In genomic region chr10:102055647-102056419, GRCh38 we compare ENCODE assay signal across 8 cellular contexts. TPM values are rescaled to one million over a fixed set of nuclear protein-coding genes. Genes with fewer than 3 reads are reported as not detected.
DNase-seq lines count a peak whose midpoint lies in the region; ATAC-seq and TF ChIP-seq lines count a peak whose summit lies in the region.

ARMH3 (minus strand) TSS chr10:102056173; CDS start chr10:102040114, 16,059 bp downstream.

- peak within 1 kb of the TSS; percentile 92 for H3K27ac ChIP-seq in GM23338 (ENCODE audit: low read depth)

- H3K79me2 ChIP-seq in GM23338 (replicated peaks; ENCODE audit: insufficient read depth) = peaks cover 43% of the 10 kb centered on the region

- no peaks in the 10 kb centered on the region for H3K27me3 ChIP-seq in GM23338 (ENCODE audit: insufficient read depth)

- ATAC-seq in GM23338 = peak; percentile 94

- peaks cover 9% of the 10 kb centered on the region for H3F3A ChIP-seq in GM23338 (replicated peaks; ENCODE audit: low read depth)

- DNase-seq in Daoy (ENCODE audit: low read depth) = peak; percentile 95
- DNase-seq in GM23338 (ENCODE audit: low spot score) = peak; percentile 99
- DNase-seq in LNCaP clone FGC (ENCODE audit: low read depth) = peak; percentile 95
- DNase-seq in activated T-helper 9 cell treated with anti-CD3 and anti-CD28 coated beads, Interleukin-2, amount 50 U/mL, for 16 hours (ENCODE audit: low read depth) = peak; percentile 81
- DNase-seq in fibroblast of the aortic adventitia (ENCODE audit: low read depth) = peak; percentile 98

- H3K9me3 Mint-ChIP-seq in GM23338 (no peaks in the 10 kb centered on the region), nephron (no peaks in the 10 kb centered on the region)
- H3K9me3 Mint-ChIP-seq in stimulated activated naive CD8-positive, alpha-beta T cell treated with anti-CD3 and anti-CD28 coated beads, Interleukin-15, Interleukin-2, amounts not matched to agents 100 ng/mL and 50 ng/mL, for 24 hours = no peaks in the 10 kb centered on the region

- peak within 1 kb of the TSS; percentile 94 for H3K27ac Mint-ChIP-seq in GM23338
- H3K27ac Mint-ChIP-seq in nephron = peak within 1 kb of the TSS; percentile 89 to 98 (median 96)
- H3K27ac Mint-ChIP-seq in stimulated activated naive CD8-positive, alpha-beta T cell treated with anti-CD3 and anti-CD28 coated beads, Interleukin-15, Interleukin-2, amounts not matched to agents 100 ng/mL and 50 ng/mL, for 24 hours = peak within 1 kb of the TSS; percentile 93

- H2AFZ ChIP-seq in GM23338 = peak within 1 kb of the TSS; percentile 92

- H3K27me3 Mint-ChIP-seq in GM23338 (ENCODE audit: insufficient read depth, low read depth, poor library complexity) (peaks cover 3% of the 10 kb centered on the region), nephron (ENCODE audit: low read depth) (no peaks in the 10 kb centered on the region)
- no peaks in the 10 kb centered on the region for H3K27me3 Mint-ChIP-seq in stimulated activated naive CD8-positive, alpha-beta T cell treated with anti-CD3 and anti-CD28 coated beads, Interleukin-15, Interleukin-2, amounts not matched to agents 100 ng/mL and 50 ng/mL, for 24 hours

- no peaks in the 10 kb centered on the region; the same call in 1 of the 2 replicates for H4K20me1 ChIP-seq in GM23338 (replicated peaks; ENCODE audit: insufficient read depth)

- H3K36me3 Mint-ChIP-seq in GM23338 (ENCODE audit: low read depth) (no peaks in the 10 kb centered on the region; the same call in 2 of the 3 replicates), nephron (ENCODE audit: low read depth) (no peaks in the 10 kb centered on the region)
- no peaks in the 10 kb centered on the region for H3K36me3 Mint-ChIP-seq in stimulated activated naive CD8-positive, alpha-beta T cell treated with anti-CD3 and anti-CD28 coated beads, Interleukin-15, Interleukin-2, amounts not matched to agents 100 ng/mL and 50 ng/mL, for 24 hours (ENCODE audit: low read depth)

- H3K9me2 ChIP-seq in GM23338 (ENCODE audit: insufficient read depth) = no peaks in the 10 kb centered on the region

- no peaks in the 10 kb centered on the region for H3K36me3 ChIP-seq in GM23338 (ENCODE audit: insufficient read depth)

- H3K4me3 Mint-ChIP-seq in GM23338 = peak within 1 kb of the TSS; percentile 98
- H3K4me3 Mint-ChIP-seq in nephron = peak within 1 kb of the TSS; percentile 91 to 95 (median 91)
- peak within 1 kb of the TSS; percentile 97 for H3K4me3 Mint-ChIP-seq in stimulated activated naive CD8-positive, alpha-beta T cell treated with anti-CD3 and anti-CD28 coated beads, Interleukin-15, Interleukin-2, amounts not matched to agents 100 ng/mL and 50 ng/mL, for 24 hours

- H3K4me1 Mint-ChIP-seq in GM23338 (peaks cover 13% of the 10 kb centered on the region; the same call in 2 of the 3 replicates), nephron (peaks cover 13% of the 10 kb centered on the region)
- peaks cover 46% of the 10 kb centered on the region for H3K4me1 Mint-ChIP-seq in stimulated activated naive CD8-positive, alpha-beta T cell treated with anti-CD3 and anti-CD28 coated beads, Interleukin-15, Interleukin-2, amounts not matched to agents 100 ng/mL and 50 ng/mL, for 24 hours (ENCODE audit: low read depth)

- H3K4me1 ChIP-seq in GM23338 (ENCODE audit: insufficient read depth) = peaks cover 7% of the 10 kb centered on the region; the same call in 1 of the 2 replicates

- TF ChIP-seq POLR2A in Raji (IDR thresholded peaks at IDR 0.05; ENCODE audit: insufficient read depth, low read depth, low read length) = peak; percentile 71

- TF ChIP-seq CTCF in GM23338 (conservative IDR thresholded peaks at IDR 0.05; ENCODE audit: low read depth in 2 of 2) (no peak), LNCaP clone FGC (IDR thresholded peaks at IDR 0.05; ENCODE audit: control insufficient read depth, extremely low read depth, insufficient read depth) (no peak), fibroblast of the aortic adventitia (IDR thresholded peaks at IDR 0.05; ENCODE audit: insufficient read depth, low read length) (no peak), nephron (IDR thresholded peaks at IDR 0.05; ENCODE audit: unreplicated experiment in 3 of 3) (no peak)

- H3K4me3 ChIP-seq in GM23338 (peak within 1 kb of the TSS; percentile 98), LNCaP clone FGC (ENCODE audit: low read depth, low read length) (peak within 1 kb of the TSS; percentile 94), fibroblast of the aortic adventitia (ENCODE audit: low read depth, low read length) (peak within 1 kb of the TSS; percentile 92)

- H3K4me2 ChIP-seq in GM23338 = peak within 1 kb of the TSS; percentile 100

TF ChIP-seq in GM23338, 12 proteins besides CTCF, POLR2A, EP300 and RAD21:
- TF ChIP-seq ZNF114 (CRISPR knock-in tag; IDR thresholded peaks at IDR 0.05) (no peak), CREB1 (CRISPR knock-in tag; IDR thresholded peaks at IDR 0.05; ENCODE audit: low read depth) (peak; percentile 67), STAT1 (IDR thresholded peaks at IDR 0.05; ENCODE audit: unreplicated experiment) (no peak), ETS1 (IDR thresholded peaks at IDR 0.05) (peak; percentile 96), ZNF331 (CRISPR knock-in tag; IDR thresholded peaks at IDR 0.05; ENCODE audit: low read depth) (no peak), REST (IDR thresholded peaks at IDR 0.05; ENCODE audit: unreplicated experiment) (no peak), POLR2AphosphoS5 (IDR thresholded peaks at IDR 0.05; ENCODE audit: low read depth) (peak; percentile 80), EZH2 (IDR thresholded peaks at IDR 0.05; ENCODE audit: low read depth, unreplicated experiment) (no peak), NANOG (IDR thresholded peaks at IDR 0.05; ENCODE audit: borderline replicate concordance) (no peak), EZH2phosphoT487 (IDR thresholded peaks at IDR 0.05; ENCODE audit: unreplicated experiment) (no peak)

RNA-seq across cellular contexts. Expression of gene ARMH3, which starts in this region (rescaled TPM):
- 4.6 and 5.1 TPM in 2 replicates for total RNA-seq in Daoy (2014; rRNA removed; shearing (Covaris generic))
- total RNA-seq in GM23338 (2014; rRNA removed; shearing (Covaris generic)) = 11.1 and 97.4 TPM in 2 replicates
- polyA plus RNA-seq in GM23338 (2016; fragmentation: Nextera tagmentation; extraction: Ambion mirVana) = 8.0 and 8.7 TPM in 2 replicates
- total RNA-seq in fibroblast of the aortic adventitia (ENCODE audit: low replicate concordance) = 13.6 and 25.3 TPM in 2 replicates

Comparison
In these comparisons a context has a peak if more than half of its experiments do, and no peak if none do; other contexts are left out.
1. Peak in every context shown above with its lines: DNase-seq, ATAC-seq, H3K4me3 ChIP-seq and H3K27ac ChIP-seq.